Comparison of ENCODE assay signal across 8 cellular contexts in the genomic region with DNA sequence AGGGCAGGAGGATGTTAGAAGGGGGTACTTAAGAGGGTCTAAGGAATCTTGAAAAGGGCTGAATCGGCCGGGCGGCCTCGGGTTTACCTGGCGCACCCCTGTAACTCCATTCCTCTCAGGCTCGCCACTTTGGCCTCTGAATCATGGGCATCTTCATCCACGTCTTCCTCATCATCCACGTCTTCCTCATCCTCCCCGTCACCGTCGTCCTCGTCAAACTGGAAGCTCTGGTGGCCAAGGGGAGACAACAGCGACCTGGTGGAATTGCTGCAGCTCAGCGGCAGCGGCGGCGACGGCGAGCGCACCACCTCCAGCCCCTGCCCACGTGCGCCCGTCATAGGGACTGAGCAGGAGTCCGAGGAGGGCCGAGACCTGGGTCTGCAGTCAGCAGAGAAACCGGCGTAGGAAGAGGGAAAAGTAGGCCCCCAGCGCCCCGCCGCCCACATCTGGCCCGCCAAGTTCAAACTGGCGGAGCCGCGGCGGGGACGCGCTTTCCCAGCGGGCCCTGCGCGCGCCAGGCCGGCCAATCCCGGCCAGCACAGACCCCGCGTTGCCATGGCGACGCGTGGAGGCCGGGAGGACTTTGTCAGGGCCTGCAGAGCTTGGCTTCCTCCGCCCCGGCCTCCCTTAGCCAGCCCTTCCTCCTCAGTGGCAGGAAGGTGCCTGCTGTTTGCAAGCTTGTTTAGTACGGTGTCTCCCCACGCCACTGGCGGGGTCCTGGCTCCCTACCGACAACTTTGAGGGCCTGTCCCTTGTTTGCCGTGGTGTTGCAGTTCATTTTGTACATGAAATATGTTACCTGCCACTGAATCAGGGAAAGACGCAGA. TPM values are rescaled to one million over a fixed set of nuclear protein-coding genes. Genes with fewer than 3 reads are reported as not detected.
A peak's percentile ranks its signal among the peaks of the same experiment; 100 is the strongest.
DNase-seq lines count a peak whose midpoint lies in the region; ATAC-seq and TF ChIP-seq lines count a peak whose summit lies in the region.

Gene CCDC34 (minus strand): TSS at position 467 of the 827 bp plus-strand sequence. CDS start 21 bp downstream, at position 446.

- H3K4me3 Mint-ChIP-seq in activated CD4-positive, alpha-beta T cell treated with anti-CD3 and anti-CD28 coated beads, Interleukin-2, amount 10 ng/mL, durations not matched to agents 24 days and 14 days: peak within 1 kb of the TSS; percentile 97

- peak within 1 kb of the TSS; percentile 79 for H3K4me3 ChIP-seq in colonic mucosa

- peaks cover 2% of the 10 kb centered on the region for H3K27me3 Mint-ChIP-seq in activated CD4-positive, alpha-beta T cell treated with anti-CD3 and anti-CD28 coated beads, Interleukin-2, amount 10 ng/mL, durations not matched to agents 24 days and 14 days

- peak within 1 kb of the TSS; percentile 57 for H3K27ac ChIP-seq in colonic mucosa

- ATAC-seq in GM19351 (IDR thresholded peaks at IDR 0.05; ENCODE audit: unreplicated experiment) (peak; percentile 97), HG03469 (IDR thresholded peaks at IDR 0.05; ENCODE audit: unreplicated experiment) (peak; percentile 99)

- peaks cover 21% of the 10 kb centered on the region for H3K4me1 Mint-ChIP-seq in activated CD4-positive, alpha-beta T cell treated with anti-CD3 and anti-CD28 coated beads, Interleukin-2, amount 10 ng/mL, durations not matched to agents 24 days and 14 days

- peak; percentile 10 to 88 (median 70) for DNase-seq in C1 segment of cervical spinal cord (lab: John Stamatoyannopoulos, UW)
- peak; percentile 26 for DNase-seq in NCI-H524 treated with DMSO at 0.1 percent for 48 hours (lab: John Stamatoyannopoulos, UW)
- DNase-seq in activated CD4-positive, alpha-beta T cell treated with anti-CD3 and anti-CD28 coated beads, Interleukin-2, amount 10 ng/mL, durations not matched to agents 24 days and 14 days: peak; percentile 97
- DNase-seq in colonic mucosa: peak; percentile 93
- DNase-seq in left kidney (ENCODE audit: low read depth, low spot score): peak; percentile 99
- peak; percentile 71 to 88 for DNase-seq in stimulated activated CD4-positive, alpha-beta T cell treated with anti-CD3 and anti-CD28 coated beads, Interleukin-1b, Interleukin-23, amount 100 ng/mL, for 4 hours (ENCODE audit: low read depth in 2 of 2)

- H3K9me3 ChIP-seq in colonic mucosa: no peaks in the 10 kb centered on the region

- intact Hi-C loops in activated CD4-positive, alpha-beta T cell treated with anti-CD3 and anti-CD28 coated beads, Interleukin-2, amount 10 ng/mL, durations not matched to agents 24 days and 14 days (cut with micrococcal nuclease): loop anchor here (1.0 to 10.0 kb wide), 3 partner anchors 44 to 742 kb away; partner anchors contain the start of genes KIF18A, LIN7C and METTL15
- intact Hi-C loops in colonic mucosa (cut with DNase I): loop anchor here (10.0 kb wide), 2 partner anchors 112 to 178 kb away; partner anchors contain the start of gene LGR4

- no peaks in the 10 kb centered on the region for H3K36me3 ChIP-seq in colonic mucosa

- no peaks in the 10 kb centered on the region for H3K36me3 Mint-ChIP-seq in activated CD4-positive, alpha-beta T cell treated with anti-CD3 and anti-CD28 coated beads, Interleukin-2, amount 10 ng/mL, durations not matched to agents 24 days and 14 days (ENCODE audit: low read depth)

- H3K9ac ChIP-seq in colonic mucosa (ENCODE audit: low read depth in 2 of 2, low read length in 2 of 2): peak within 1 kb of the TSS; percentile 66 to 93

- peaks cover 10% of the 10 kb centered on the region for H3K4me1 ChIP-seq in colonic mucosa

- H3K27me3 ChIP-seq in colonic mucosa: no peaks in the 10 kb centered on the region

- peak within 1 kb of the TSS; percentile 92 for H3K27ac Mint-ChIP-seq in activated CD4-positive, alpha-beta T cell treated with anti-CD3 and anti-CD28 coated beads, Interleukin-2, amount 10 ng/mL, durations not matched to agents 24 days and 14 days

- no peak for TF ChIP-seq CTCF in colonic mucosa (IDR thresholded peaks at IDR 0.05)

- H3K9me3 Mint-ChIP-seq in activated CD4-positive, alpha-beta T cell treated with anti-CD3 and anti-CD28 coated beads, Interleukin-2, amount 10 ng/mL, durations not matched to agents 24 days and 14 days: no peaks in the 10 kb centered on the region

RNA-seq across cellular contexts. Expression of gene CCDC34, which starts in this region (rescaled TPM):
- total RNA-seq in activated CD4-positive, alpha-beta T cell treated with anti-CD3 and anti-CD28 coated beads, Interleukin-2, amount 10 ng/mL, durations not matched to agents 24 days and 14 days: 10.1 and 12.7 TPM in 2 replicates
- 10 to 100 TPM; 10.2 to 25.6 TPM for total RNA-seq in colonic mucosa

Comparison
In these comparisons a context has a peak if more than half of its experiments do, and no peak if none do; other contexts are left out.
1. Peak in every context shown above with its lines: DNase-seq, ATAC-seq, H3K4me3 ChIP-seq and H3K27ac ChIP-seq.
2. DNase-seq: peak in every context shown above with its lines; median percentile 99 in left kidney; 97 in activated CD4-positive, alpha-beta T cell treated with anti-CD3 and anti-CD28 coated beads, Interleukin-2, amount 10 ng/mL, durations not matched to agents 24 days and 14 days; 93 in colonic mucosa; 80 in stimulated activated CD4-positive, alpha-beta T cell treated with anti-CD3 and anti-CD28 coated beads, Interleukin-1b, Interleukin-23, amount 100 ng/mL, for 4 hours; 70 in C1 segment of cervical spinal cord; 26 in NCI-H524 treated with DMSO at 0.1 percent for 48 hours.